ENCODE assay signal across 8 cellular contexts in the genomic region with DNA sequence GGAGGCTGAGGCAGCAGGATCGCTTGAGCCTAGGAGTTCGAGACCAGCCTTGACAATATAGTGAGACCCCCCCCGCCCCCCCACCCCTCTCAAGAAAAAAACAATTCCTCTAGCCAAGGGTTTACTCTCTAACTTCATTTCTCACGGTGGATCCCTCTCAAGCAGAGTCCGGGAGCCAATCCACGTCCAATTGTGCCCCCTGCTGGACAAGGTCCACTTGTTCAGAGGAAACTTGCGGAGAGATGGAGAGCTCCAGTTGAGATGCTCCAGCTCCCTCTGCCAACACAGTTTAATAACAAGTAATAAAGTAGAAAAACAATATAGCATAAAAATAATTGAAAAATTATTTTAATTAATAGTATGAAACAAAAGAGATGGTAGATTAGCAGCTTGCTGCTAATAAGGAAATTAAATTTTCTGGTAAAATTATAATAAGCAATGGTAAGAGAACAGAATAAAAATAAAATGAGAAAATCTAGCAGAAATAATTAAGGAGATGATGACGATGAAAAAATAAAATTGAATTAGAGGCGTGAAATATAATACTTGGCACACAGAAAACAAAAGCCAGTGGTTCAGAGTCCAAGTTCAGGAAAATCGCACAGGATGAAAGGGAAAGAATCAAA. TPM values are rescaled to one million over a fixed set of nuclear protein-coding genes. Genes with fewer than 3 reads are reported as not detected.
DNase-seq lines count a peak whose midpoint lies in the region; ATAC-seq and TF ChIP-seq lines count a peak whose summit lies in the region.

No MANE protein-coding gene starts in this region.

- intact Hi-C loops in psoas muscle (cut with DNase I), result no loop called here

- WGBS in psoas muscle, 3 donors, result 12 to 15% (median 12%) methylated on average over 9 to 10 of the region's 10 CpGs

- no peaks in the 10 kb centered on the region for H3K4me1 ChIP-seq in psoas muscle

- DNase-seq in DMS53 (lab: John Stamatoyannopoulos, UW), result peak; percentile 64
- peak; percentile 42 for DNase-seq in HuH-7.5 (ENCODE audit: low spot score)
- peak; percentile 76 for DNase-seq in RPMI7951 (ENCODE audit: low read depth)
- peak; percentile 46 for DNase-seq in activated naive CD4-positive, alpha-beta T cell treated with anti-CD3 and anti-CD28 coated beads, Interleukin-2, amount 50 U/mL, for 16 hours
- peak; percentile 52 for DNase-seq in glomerular visceral epithelial cell (ENCODE audit: extremely low spot score)
- peak; percentile 59 to 73 for DNase-seq in psoas muscle

- H3K27me3 ChIP-seq in psoas muscle (ENCODE audit: insufficient read depth in 3 of 3, low read length in 2 of 3), result peaks cover 2 to 21% (median 8%) of the 10 kb centered on the region in 3 donors

- no peaks in the 10 kb centered on the region for H3K9me3 ChIP-seq in psoas muscle

- no peaks in the 10 kb centered on the region for H3K36me3 ChIP-seq in psoas muscle (ENCODE audit: insufficient read depth in 1 of 2, low read depth in 1 of 2)

- ATAC-seq in psoas muscle (no peak), GM19324 (IDR thresholded peaks at IDR 0.05; ENCODE audit: low FRiP score, unreplicated experiment) (no peak), HG03095 (IDR thresholded peaks at IDR 0.05; ENCODE audit: unreplicated experiment) (no peak)

- no peak overlapping the region for H3K4me3 ChIP-seq in psoas muscle

- peak; percentile 54 for TF ChIP-seq CTCF in psoas muscle (IDR thresholded peaks at IDR 0.05)

- H3K27ac ChIP-seq in psoas muscle, result no peak overlapping the region

RNA-seq across cellular contexts. Expression of gene SIGLEC14, which starts 14.5 kb away (rescaled TPM):
- total RNA-seq in RPMI7951 (2014; rRNA removed; shearing (Covaris generic)), result not detected in 2 replicates
- 1 to 10 TPM in 3 of 4 donors, under 1 TPM in 1; 0.93 to 1.9 (median 1.1) TPM for total RNA-seq in psoas muscle
- polyA plus RNA-seq in psoas muscle, result under 1 TPM; 0.07 to 0.49 (median 0.10) TPM

RNA-seq across cellular contexts. Expression of gene SIGLEC5, which starts 30.9 kb away (rescaled TPM):
- total RNA-seq in RPMI7951 (2014; rRNA removed; shearing (Covaris generic)), result not detected in 2 replicates
- under 1 TPM in 2 of 4 donors, not detected in 2; 0.56 to 0.65 TPM for total RNA-seq in psoas muscle
- polyA plus RNA-seq in psoas muscle, result under 1 TPM in 1 of 3 donors, not detected in 2; 0.01 TPM

RNA-seq across cellular contexts. Expression of gene SPACA6, which starts 32.0 kb away (rescaled TPM):
- 13.6 and 15.4 TPM in 2 replicates for total RNA-seq in RPMI7951 (2014; rRNA removed; shearing (Covaris generic))
- total RNA-seq in psoas muscle, result 1 to 10 TPM; 2.9 to 4.2 (median 3.5) TPM
- 1 to 10 TPM; 1.5 to 5.2 (median 2.1) TPM for polyA plus RNA-seq in psoas muscle
